19 cellular contexts compared by ENCODE assay signal in the genomic region with DNA sequence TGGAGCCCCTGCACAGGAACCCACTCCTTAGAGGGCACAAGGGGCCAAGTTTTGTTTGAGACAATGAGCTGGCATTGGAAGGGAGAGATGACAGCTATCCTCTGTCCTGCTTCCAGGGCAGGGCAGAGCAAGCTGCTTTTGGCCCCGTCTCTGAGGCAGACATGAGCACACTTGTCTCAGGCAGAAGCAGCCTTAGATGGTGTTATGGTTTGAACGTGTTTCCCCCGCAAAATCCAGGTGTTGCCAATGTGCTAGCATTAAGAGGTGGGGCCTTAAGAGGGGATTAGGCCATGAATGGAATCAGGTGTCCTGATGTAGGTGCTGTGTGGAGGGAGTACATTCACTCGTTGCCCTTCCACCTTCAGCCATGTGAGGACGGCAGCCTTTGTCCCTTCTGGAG. TPM values are rescaled to one million over a fixed set of nuclear protein-coding genes. Genes with fewer than 3 reads are reported as not detected.
"Had no signal": no experiment of that assay in that cellular context is flagged by ENCODE, and none has a peak within 500 bp of the region (broad histone marks: within the 10 kb centered on the region; RNA-seq: fewer than 3 reads in every experiment).

No MANE protein-coding gene starts in this region.

- H3K27ac ChIP-seq: brain microvascular endothelial cell, neutrophil, parathyroid adenoma, upper lobe of left lung had no signal

- H3K36me3 ChIP-seq: brain microvascular endothelial cell, neutrophil, upper lobe of left lung had no signal

- H3K9me3 ChIP-seq: mucosa of descending colon, neutrophil, upper lobe of left lung had no signal

- H3K4me3 ChIP-seq: lung, mucosa of descending colon, upper lobe of left lung had no signal

- H3K79me2 ChIP-seq: parathyroid adenoma had no signal

- H2AFZ ChIP-seq: parathyroid adenoma had no signal

- DNase-seq: activated CD4-positive, CD25-positive, alpha-beta regulatory T cell treated with anti-CD3 and anti-CD28 coated beads, Interleukin-2, amount 50 U/mL, for 72 hours; brain microvascular endothelial cell; erythroblast; mucosa of descending colon; naive thymus-derived CD8-positive, alpha-beta T cell; stimulated activated CD4-positive, alpha-beta T cell treated with anti-CD3 and anti-CD28 coated beads, Interleukin-15, amount 100 ng/mL, for 24 hours; stimulated activated CD4-positive, alpha-beta T cell treated with anti-CD3 and anti-CD28 coated beads, Interleukin-4, amount 100 ng/mL, for 1 hour; stimulated activated naive CD4-positive, alpha-beta T cell; substantia nigra; T-helper 1 cell; T1000 had no signal

- ATAC-seq: mucosa of descending colon; naive thymus-derived CD8-positive, alpha-beta T cell had no signal

- H3K27me3 ChIP-seq: brain microvascular endothelial cell, neutrophil, upper lobe of left lung had no signal

- H3K9ac ChIP-seq: parathyroid adenoma had no signal

- H3K4me1 ChIP-seq: parathyroid adenoma, upper lobe of left lung had no signal

RNA-seq across cellular contexts. Expression of a gene that starts 2.5 kb away (rescaled TPM):
- total RNA-seq: activated CD8-positive, alpha-beta memory T cell treated with anti-CD3 and anti-CD28 coated beads for 36 hours; activated T-helper 1 cell treated with anti-CD3 and anti-CD28 coated beads, Interleukin-12 subunit alpha, Interleukin-12 subunit beta, Interleukin-2, Interleukin-4 antibody, amounts not matched to agents 30 ng/mL and 10 ng/mL and 1 ng/mL, durations not matched to agents 14 hours and 24 hours and 36 hours; fibroblast of villous mesenchyme; naive thymus-derived CD8-positive, alpha-beta T cell; skeletal muscle tissue had no signal

RNA-seq across cellular contexts. Expression of a gene that starts 49.0 kb away (rescaled TPM):
- total RNA-seq: activated CD8-positive, alpha-beta memory T cell treated with anti-CD3 and anti-CD28 coated beads for 36 hours; activated T-helper 1 cell treated with anti-CD3 and anti-CD28 coated beads, Interleukin-12 subunit alpha, Interleukin-12 subunit beta, Interleukin-2, Interleukin-4 antibody, amounts not matched to agents 30 ng/mL and 10 ng/mL and 1 ng/mL, durations not matched to agents 14 hours and 24 hours and 36 hours; naive thymus-derived CD8-positive, alpha-beta T cell had no signal
